In genomic region chr2:159890945-159891588, GRCh38 we compare ENCODE assay signal across 11 cellular contexts. TPM values are rescaled to one million over a fixed set of nuclear protein-coding genes. Genes with fewer than 3 reads are reported as not detected.
A peak's percentile ranks its signal among the peaks of the same experiment; 100 is the strongest.
DNase-seq lines count a peak whose midpoint lies in the region; ATAC-seq and TF ChIP-seq lines count a peak whose summit lies in the region.
"Had no signal": no experiment of that assay in that cellular context is flagged by ENCODE, and none has a peak within 500 bp of the region (broad histone marks: within the 10 kb centered on the region; RNA-seq: fewer than 3 reads in every experiment).

No MANE protein-coding gene starts in this region.

- intact Hi-C loops in activated CD4-positive, alpha-beta memory T cell treated with anti-CD3 and anti-CD28 coated beads for 36 hours (cut with micrococcal nuclease), result loop anchor here (1.0 to 10.0 kb wide), 3 partner anchors 12 to 1274 kb away; partner anchors contain the start of gene TANK

- DNase-seq in activated CD4-positive, alpha-beta memory T cell treated with anti-CD3 and anti-CD28 coated beads for 36 hours, result peak; percentile 61
- no peak for DNase-seq in activated CD4-positive, alpha-beta memory T cell treated with anti-CD3 and anti-CD28 coated beads, Interleukin-2, amount 10 ng/mL, durations not matched to agents 7 days and 5 days
- DNase-seq in stimulated activated effector memory CD8-positive, alpha-beta T cell treated with anti-CD3 and anti-CD28 coated beads, Interleukin-12 subunit alpha, Interleukin-12 subunit beta, amount 100 ng/mL, for 72 hours (ENCODE audit: low spot score in 2 of 2), result no peak
- DNase-seq in erythroblast (lab: John Stamatoyannopoulos, UW) (no peak), HEK293T (ENCODE audit: extremely low spot score) (no peak), left lobe of liver (ENCODE audit: low spot score) (no peak)
- DNase-seq: right lobe of liver; SHP77 treated with DMSO at 0.1 percent for 48 hours; stimulated activated CD8-positive, alpha-beta memory T cell treated with anti-CD3 and anti-CD28 coated beads, Interleukin-4, amount 100 ng/mL, for 48 hours had no signal

- H3K27me3 Mint-ChIP-seq in activated CD4-positive, alpha-beta memory T cell treated with anti-CD3 and anti-CD28 coated beads for 36 hours, result no peaks in the 10 kb centered on the region
- H3K27me3 Mint-ChIP-seq in activated CD4-positive, alpha-beta memory T cell treated with anti-CD3 and anti-CD28 coated beads, Interleukin-2, amount 10 ng/mL, durations not matched to agents 7 days and 5 days, result no peaks in the 10 kb centered on the region

- TF ChIP-seq POLR2A in erythroblast (IDR thresholded peaks at IDR 0.05; ENCODE audit: low read length), result no peak

- H3K9me3 Mint-ChIP-seq in activated CD4-positive, alpha-beta memory T cell treated with anti-CD3 and anti-CD28 coated beads for 36 hours, result no peaks in the 10 kb centered on the region
- H3K9me3 Mint-ChIP-seq in activated CD4-positive, alpha-beta memory T cell treated with anti-CD3 and anti-CD28 coated beads, Interleukin-2, amount 10 ng/mL, durations not matched to agents 7 days and 5 days, result no peaks in the 10 kb centered on the region
- no peaks in the 10 kb centered on the region for H3K9me3 Mint-ChIP-seq in stimulated activated effector memory CD8-positive, alpha-beta T cell treated with anti-CD3 and anti-CD28 coated beads, Interleukin-12 subunit alpha, Interleukin-12 subunit beta, amount 100 ng/mL, for 72 hours

- peaks cover 59% of the 10 kb centered on the region for H3K4me1 Mint-ChIP-seq in activated CD4-positive, alpha-beta memory T cell treated with anti-CD3 and anti-CD28 coated beads for 36 hours (ENCODE audit: low read depth)
- H3K4me1 Mint-ChIP-seq in activated CD4-positive, alpha-beta memory T cell treated with anti-CD3 and anti-CD28 coated beads, Interleukin-2, amount 10 ng/mL, durations not matched to agents 7 days and 5 days, result peaks cover 27% of the 10 kb centered on the region
- peaks cover 54% of the 10 kb centered on the region for H3K4me1 Mint-ChIP-seq in stimulated activated effector memory CD8-positive, alpha-beta T cell treated with anti-CD3 and anti-CD28 coated beads, Interleukin-12 subunit alpha, Interleukin-12 subunit beta, amount 100 ng/mL, for 72 hours

- peaks cover 56% of the 10 kb centered on the region for H3K36me3 Mint-ChIP-seq in activated CD4-positive, alpha-beta memory T cell treated with anti-CD3 and anti-CD28 coated beads for 36 hours
- H3K36me3 Mint-ChIP-seq in activated CD4-positive, alpha-beta memory T cell treated with anti-CD3 and anti-CD28 coated beads, Interleukin-2, amount 10 ng/mL, durations not matched to agents 7 days and 5 days (ENCODE audit: low read depth), result peaks cover 26% of the 10 kb centered on the region
- H3K36me3 Mint-ChIP-seq in stimulated activated effector memory CD8-positive, alpha-beta T cell treated with anti-CD3 and anti-CD28 coated beads, Interleukin-12 subunit alpha, Interleukin-12 subunit beta, amount 100 ng/mL, for 72 hours, result peaks cover 50% of the 10 kb centered on the region

- CTCF ChIA-PET in activated CD4-positive, alpha-beta memory T cell treated with anti-CD3 and anti-CD28 coated beads for 36 hours (lab: Charles Lee), result interaction anchor here (1.3 to 1.4 kb wide), 2 partner anchors 9 to 29 kb away, joined by 4 read pairs; no protein-coding TSS in a partner anchor
- CTCF ChIA-PET in activated CD4-positive, alpha-beta memory T cell treated with anti-CD3 and anti-CD28 coated beads, Interleukin-2, amount 10 ng/mL, durations not matched to agents 7 days and 5 days (lab: Charles Lee), result no interaction called here
- CTCF ChIA-PET in HEK293T (lab: Yijun Ruan, JAX), result no interaction called here

- ATAC-seq in HG02610 (IDR thresholded peaks at IDR 0.05; ENCODE audit: unreplicated experiment), result peak; percentile 53
- peak; percentile 30 for ATAC-seq in HG03565 (IDR thresholded peaks at IDR 0.05; ENCODE audit: unreplicated experiment)
- ATAC-seq in stimulated activated effector memory CD8-positive, alpha-beta T cell treated with anti-CD3 and anti-CD28 coated beads, Interleukin-12 subunit alpha, Interleukin-12 subunit beta, amount 100 ng/mL, for 72 hours, result peak; percentile 71
- ATAC-seq in left lobe of liver, result no peak

- no peak overlapping the region for H3K4me3 Mint-ChIP-seq in activated CD4-positive, alpha-beta memory T cell treated with anti-CD3 and anti-CD28 coated beads for 36 hours
- H3K4me3 Mint-ChIP-seq in activated CD4-positive, alpha-beta memory T cell treated with anti-CD3 and anti-CD28 coated beads, Interleukin-2, amount 10 ng/mL, durations not matched to agents 7 days and 5 days, result no peak overlapping the region
- H3K4me3 Mint-ChIP-seq in stimulated activated effector memory CD8-positive, alpha-beta T cell treated with anti-CD3 and anti-CD28 coated beads, Interleukin-12 subunit alpha, Interleukin-12 subunit beta, amount 100 ng/mL, for 72 hours, result no peak overlapping the region

- peak overlapping the region; percentile 76 for H3K27ac Mint-ChIP-seq in activated CD4-positive, alpha-beta memory T cell treated with anti-CD3 and anti-CD28 coated beads for 36 hours
- no peak overlapping the region for H3K27ac Mint-ChIP-seq in activated CD4-positive, alpha-beta memory T cell treated with anti-CD3 and anti-CD28 coated beads, Interleukin-2, amount 10 ng/mL, durations not matched to agents 7 days and 5 days
- peak overlapping the region; percentile 63 for H3K27ac Mint-ChIP-seq in stimulated activated effector memory CD8-positive, alpha-beta T cell treated with anti-CD3 and anti-CD28 coated beads, Interleukin-12 subunit alpha, Interleukin-12 subunit beta, amount 100 ng/mL, for 72 hours

- POLR2A ChIA-PET in activated CD4-positive, alpha-beta memory T cell treated with anti-CD3 and anti-CD28 coated beads for 36 hours (lab: Charles Lee), result interaction anchor here (1.3 to 1.4 kb wide), 4 partner anchors 9 to 13 kb away, joined by 4 to 6 read pairs (median 4); no protein-coding TSS in a partner anchor
- POLR2A ChIA-PET in activated CD4-positive, alpha-beta memory T cell treated with anti-CD3 and anti-CD28 coated beads, Interleukin-2, amount 10 ng/mL, durations not matched to agents 7 days and 5 days (lab: Charles Lee), result interaction anchor here (1.0 kb wide), 1 partner anchor 12 kb away, joined by 3 read pairs; no protein-coding TSS in a partner anchor
- POLR2A ChIA-PET in HEK293T (lab: Yijun Ruan, JAX), result no interaction called here

TF ChIP-seq in HEK293T, 16 proteins besides CTCF, POLR2A, EP300 and RAD21:
- TF ChIP-seq PKNOX1 (IDR thresholded peaks at IDR 0.05), result no peak
- no peak for TF ChIP-seq NFRKB (IDR thresholded peaks at IDR 0.05)
- TF ChIP-seq TARDBP (IDR thresholded peaks at IDR 0.05), result no peak
- no peak for TF ChIP-seq SUZ12 (IDR thresholded peaks at IDR 0.05)
- no peak for TF ChIP-seq L3MBTL2 (conservative IDR thresholded peaks at IDR 0.05)
- TF ChIP-seq BHLHE40 (IDR thresholded peaks at IDR 0.05; ENCODE audit: borderline replicate concordance), result no peak
- no peak for TF ChIP-seq SP1 (IDR thresholded peaks at IDR 0.05)
- TF ChIP-seq HDGF (IDR thresholded peaks at IDR 0.05; ENCODE audit: borderline replicate concordance), result no peak
- no peak for TF ChIP-seq ZNF384 (IDR thresholded peaks at IDR 0.05)
- TF ChIP-seq FOXM1 (IDR thresholded peaks at IDR 0.05; ENCODE audit: borderline replicate concordance), result no peak
- no peak for TF ChIP-seq ELF4 (IDR thresholded peaks at IDR 0.05)
- TF ChIP-seq FOXK2 (IDR thresholded peaks at IDR 0.05), result no peak
- TF ChIP-seq CTBP1 (IDR thresholded peaks at IDR 0.05; ENCODE audit: borderline replicate concordance), result no peak
- no peak for TF ChIP-seq ARNT (IDR thresholded peaks at IDR 0.05)
- TF ChIP-seq LEF1 (IDR thresholded peaks at IDR 0.05; ENCODE audit: borderline replicate concordance), result no peak
- TF ChIP-seq FOXA1 (IDR thresholded peaks at IDR 0.05), result no peak

RNA-seq across cellular contexts. Expression of gene LY75, which starts 13.5 kb away (rescaled TPM):
- total RNA-seq in activated CD4-positive, alpha-beta memory T cell treated with anti-CD3 and anti-CD28 coated beads for 36 hours, result 10 to 100 TPM; 65.0 to 66.5 TPM
- 10 to 100 TPM; 22.7 to 23.5 TPM for total RNA-seq in activated CD4-positive, alpha-beta memory T cell treated with anti-CD3 and anti-CD28 coated beads, Interleukin-2, amount 10 ng/mL, durations not matched to agents 7 days and 5 days
- 0.68 TPM for total RNA-seq in left lobe of liver

Comparison
In these comparisons a context has a peak if more than half of its experiments do, and no peak if none do; other contexts are left out.
1. RNA of gene LY75, which starts 13.5 kb away (total RNA-seq): 65.0 to 66.5 TPM in activated CD4-positive, alpha-beta memory T cell treated with anti-CD3 and anti-CD28 coated beads for 36 hours and 22.7 to 23.5 TPM in activated CD4-positive, alpha-beta memory T cell treated with anti-CD3 and anti-CD28 coated beads, Interleukin-2, amount 10 ng/mL, durations not matched to agents 7 days and 5 days; 0.68 TPM in left lobe of liver (single experiment); every median in the first group is over 10 times any median in the second.